In the genomic region with DNA sequence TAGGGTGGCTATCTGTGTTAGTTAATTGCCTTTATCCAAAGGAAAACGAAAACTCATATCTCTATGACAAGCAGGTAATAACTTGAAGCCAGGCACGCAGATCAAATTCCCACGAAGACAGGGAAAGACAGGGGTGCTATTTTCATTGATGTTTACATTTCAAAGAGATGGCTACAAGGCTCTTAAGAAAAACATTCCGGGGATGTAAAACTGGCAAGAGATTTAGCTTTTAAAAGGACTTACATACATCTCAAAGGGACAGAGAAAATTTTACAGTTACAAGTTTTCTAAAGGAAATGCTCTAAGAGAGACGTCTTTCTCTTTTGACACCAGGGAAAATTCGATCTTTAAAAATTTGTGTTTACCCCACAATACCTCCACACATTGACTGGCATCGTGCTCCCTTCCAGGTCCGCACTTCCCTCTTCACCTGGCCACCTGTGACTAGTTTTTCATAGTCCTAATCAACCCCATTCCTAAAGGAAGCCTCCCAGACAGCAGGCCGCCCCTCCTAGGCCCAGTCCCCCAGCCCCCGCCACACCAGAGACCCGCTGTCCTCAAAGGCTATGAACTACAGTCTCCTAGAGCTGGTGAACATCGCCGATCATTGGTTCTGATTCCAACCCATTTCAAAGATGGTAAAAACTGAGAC, we compare ENCODE assay signal across 8 cellular contexts. TPM values are rescaled to one million over a fixed set of nuclear protein-coding genes. Genes with fewer than 3 reads are reported as not detected.
DNase-seq lines count a peak whose midpoint lies in the region; ATAC-seq and TF ChIP-seq lines count a peak whose summit lies in the region.

No MANE protein-coding gene starts in this region.

- intact Hi-C loops in activated naive CD4-positive, alpha-beta T cell treated with anti-CD3 and anti-CD28 coated beads for 36 hours (cut with micrococcal nuclease) = loop anchor here (2.0 to 5.0 kb wide), 4 partner anchors 68 to 462 kb away; partner anchors contain the start of genes CFP, ELK1 and ZNF81
- intact Hi-C loops in left lung (cut with DNase I) = no loop called here

- peak overlapping the region; percentile 89 to 96 for H3K27ac ChIP-seq in left lung
- H3K27ac ChIP-seq in tibial nerve = peak overlapping the region; percentile 88 to 98 (median 93)

- peaks cover 3% of the 10 kb centered on the region for H3K27me3 ChIP-seq in adipocyte (replicated peaks; ENCODE audit: control insufficient read depth, insufficient read depth, low read length)
- no peaks in the 10 kb centered on the region for H3K27me3 ChIP-seq in left lung
- H3K27me3 ChIP-seq in tibial nerve = no peaks in the 10 kb centered on the region

- CTCF ChIA-PET in activated naive CD4-positive, alpha-beta T cell treated with anti-CD3 and anti-CD28 coated beads for 36 hours (lab: Charles Lee) = no interaction called here

- TF ChIP-seq CTCF in left lung (IDR thresholded peaks at IDR 0.05) (no peak), tibial nerve (IDR thresholded peaks at IDR 0.05) (no peak)

- H3K9me3 ChIP-seq in adipocyte (ENCODE audit: control insufficient read depth, low read length) = no peaks in the 10 kb centered on the region
- no peaks in the 10 kb centered on the region for H3K9me3 ChIP-seq in left lung
- no peaks in the 10 kb centered on the region for H3K9me3 ChIP-seq in tibial nerve

- ATAC-seq in left lung = no peak

- no peak for TF ChIP-seq POLR2A in tibial nerve (IDR thresholded peaks at IDR 0.05)

- 22 to 40% methylated on average over 12 to 13 of the region's 13 CpGs for WGBS in tibial nerve, 2 donors

- H3K9ac ChIP-seq in adipocyte (ENCODE audit: low read length) = peak overlapping the region; percentile 87

- TF ChIP-seq EP300 in tibial nerve (IDR thresholded peaks at IDR 0.05) = no peak

- H3K27me3 Mint-ChIP-seq in activated naive CD4-positive, alpha-beta T cell treated with anti-CD3 and anti-CD28 coated beads for 36 hours (ENCODE audit: low read depth) = no peaks in the 10 kb centered on the region

- H3K4me1 ChIP-seq in adipocyte (ENCODE audit: control insufficient read depth, insufficient read depth, low read length) = peaks cover 5% of the 10 kb centered on the region
- peaks cover 0 to 32% of the 10 kb centered on the region in 2 donors for H3K4me1 ChIP-seq in left lung
- peaks cover 0 to 26% (median 0%) of the 10 kb centered on the region in 4 donors for H3K4me1 ChIP-seq in tibial nerve

- no peak for DNase-seq in activated naive CD4-positive, alpha-beta T cell treated with anti-CD3 and anti-CD28 coated beads for 36 hours
- no peak for DNase-seq in activated naive CD4-positive, alpha-beta T cell treated with Interleukin-2 at 50 U/mL for 16 hours
- no peak for DNase-seq in adipocyte (ENCODE audit: low read depth)
- no peak for DNase-seq in left lung
- DNase-seq in tibial nerve (ENCODE audit: low spot score in 2 of 2) = no peak
- DNase-seq in ecto neural progenitor cell (ENCODE audit: low spot score) = no peak
- DNase-seq in mucosa of gallbladder (ENCODE audit: low spot score) = no peak
- no peak for DNase-seq in SW 1271 (lab: John Stamatoyannopoulos, UW)

- peak overlapping the region; percentile 96 for H3K27ac Mint-ChIP-seq in activated naive CD4-positive, alpha-beta T cell treated with anti-CD3 and anti-CD28 coated beads for 36 hours

- peaks cover 37% of the 10 kb centered on the region for H3K4me1 Mint-ChIP-seq in activated naive CD4-positive, alpha-beta T cell treated with anti-CD3 and anti-CD28 coated beads for 36 hours (ENCODE audit: low read depth)

- H3K36me3 ChIP-seq in adipocyte (ENCODE audit: control insufficient read depth, insufficient read depth, low read length, severe bottlenecking) = peaks cover 21% of the 10 kb centered on the region
- peaks cover 0 to 22% of the 10 kb centered on the region in 2 donors for H3K36me3 ChIP-seq in left lung
- H3K36me3 ChIP-seq in tibial nerve = peaks cover 0 to 26% (median 0%) of the 10 kb centered on the region in 3 donors

- peaks cover 14% of the 10 kb centered on the region for H3K36me3 Mint-ChIP-seq in activated naive CD4-positive, alpha-beta T cell treated with anti-CD3 and anti-CD28 coated beads for 36 hours (ENCODE audit: low read depth)

- peak overlapping the region; percentile 81 for H3K4me3 Mint-ChIP-seq in activated naive CD4-positive, alpha-beta T cell treated with anti-CD3 and anti-CD28 coated beads for 36 hours

- peak overlapping the region; percentile 92 for H3K4me3 ChIP-seq in adipocyte (ENCODE audit: low read length)
- H3K4me3 ChIP-seq in left lung = peak overlapping the region; percentile 15 to 56
- peak overlapping the region; percentile 24 to 73 (median 56) for H3K4me3 ChIP-seq in tibial nerve

- H3K9me3 Mint-ChIP-seq in activated naive CD4-positive, alpha-beta T cell treated with anti-CD3 and anti-CD28 coated beads for 36 hours = no peaks in the 10 kb centered on the region

RNA-seq across cellular contexts. Expression of gene ARAF, which starts 0.7 kb away (rescaled TPM):
- 10 to 100 TPM; 65.9 to 71.5 TPM for total RNA-seq in activated naive CD4-positive, alpha-beta T cell treated with anti-CD3 and anti-CD28 coated beads for 36 hours
- total RNA-seq in left lung (10 to 100 TPM; 92.7 to 93.1 TPM), tibial nerve (10 to 100 TPM; 34.1 to 61.2 (median 40.8) TPM), mucosa of gallbladder (96.5 TPM)

RNA-seq across cellular contexts. Expression of gene TIMP1, which starts 21.9 kb away (rescaled TPM):
- total RNA-seq in activated naive CD4-positive, alpha-beta T cell treated with anti-CD3 and anti-CD28 coated beads for 36 hours = 1 to 10 TPM; 6.7 to 9.4 TPM
- total RNA-seq in left lung (1,000 to 10,000 TPM in 1 of 2 donors, 100 to 1,000 TPM in 1; 998 to 2,737 TPM), tibial nerve (100 to 1,000 TPM; 133 to 621 (median 176) TPM), mucosa of gallbladder (574 TPM)

RNA-seq across cellular contexts. Expression of gene SYN1, which starts 59.4 kb away (rescaled TPM):
- total RNA-seq in activated naive CD4-positive, alpha-beta T cell treated with anti-CD3 and anti-CD28 coated beads for 36 hours = under 1 TPM; 0.12 to 0.36 TPM
- 1 to 10 TPM; 1.0 to 1.6 TPM for total RNA-seq in left lung
- 1 to 10 TPM in 1 of 4 donors, under 1 TPM in 1, not detected in 2; 0.42 to 1.2 TPM for total RNA-seq in tibial nerve
- total RNA-seq in mucosa of gallbladder = 0.55 TPM

Comparison
In these comparisons a context has a peak if more than half of its experiments do, and no peak if none do; other contexts are left out.
1. H3K4me3 ChIP-seq: peak in every context shown above with its lines; median percentile 92 in adipocyte; 56 in tibial nerve; 36 in left lung.
2. RNA of gene TIMP1, which starts 21.9 kb away (total RNA-seq): 998 to 2,737 TPM in left lung, 574 TPM in mucosa of gallbladder (single experiment) and 133 to 621 TPM in tibial nerve; 6.7 to 9.4 TPM in activated naive CD4-positive, alpha-beta T cell treated with anti-CD3 and anti-CD28 coated beads for 36 hours; every median in the first group is over 10 times any median in the second.